ENCODE assay signal across 8 cellular contexts in genomic region chr1:9429369-9429766, GRCh38.
DNase-seq lines count a peak whose midpoint lies in the region; ATAC-seq, FAIRE-seq and TF ChIP-seq lines count a peak whose summit lies in the region.

No MANE protein-coding gene starts in this region.

- H3K4me3 Mint-ChIP-seq in progenitor cell of endocrine pancreas (ENCODE audit: low read depth): peak overlapping the region; percentile 80

- H3K4me2 ChIP-seq in SU-DHL-6 (ENCODE audit: low read depth, low read length, poor library complexity, severe bottlenecking): peak overlapping the region; percentile 69

- H3K9me3 ChIP-seq in SU-DHL-6 (ENCODE audit: insufficient read depth, low read length): no peaks in the 10 kb centered on the region

- TF ChIP-seq CTCF in GM06990 (IDR thresholded peaks at IDR 0.05; ENCODE audit: insufficient read depth, low read length, poor library complexity, severe bottlenecking): no peak
- TF ChIP-seq CTCF in SU-DHL-6 (IDR thresholded peaks at IDR 0.05; ENCODE audit: insufficient read depth, low read length, poor library complexity, severe bottlenecking): no peak
- no peak for TF ChIP-seq CTCF in fibroblast of pulmonary artery (IDR thresholded peaks at IDR 0.05; ENCODE audit: low read length, missing control alignments)
- TF ChIP-seq CTCF in progenitor cell of endocrine pancreas (IDR thresholded peaks at IDR 0.05; ENCODE audit: unreplicated experiment): no peak

- no peaks in the 10 kb centered on the region for H3K9me2 ChIP-seq in SU-DHL-6 (replicated peaks; ENCODE audit: insufficient read depth, low read length)

- ATAC-seq in HG03045 (IDR thresholded peaks at IDR 0.05; ENCODE audit: unreplicated experiment) (no peak), HG02840 (IDR thresholded peaks at IDR 0.05; ENCODE audit: low FRiP score, unreplicated experiment) (no peak)

- peak overlapping the region; percentile 94 for H3K27ac Mint-ChIP-seq in progenitor cell of endocrine pancreas

- H3K9me3 Mint-ChIP-seq in progenitor cell of endocrine pancreas (ENCODE audit: low read depth): no peaks in the 10 kb centered on the region

- no peaks in the 10 kb centered on the region for H4K20me1 ChIP-seq in SU-DHL-6 (ENCODE audit: low read depth, low read length)

- peak overlapping the region; percentile 45 for H2AFZ ChIP-seq in SU-DHL-6 (ENCODE audit: low read depth, low read length, severe bottlenecking)

- H3K27me3 ChIP-seq in GM06990 (replicated peaks; ENCODE audit: control insufficient read depth, insufficient read depth, low read length): no peaks in the 10 kb centered on the region
- no peaks in the 10 kb centered on the region for H3K27me3 ChIP-seq in SU-DHL-6 (ENCODE audit: low read length)

- H3K4me3 ChIP-seq in GM06990 (replicated peaks; ENCODE audit: low read depth, low read length) (peak overlapping the region; percentile 62), SU-DHL-6 (ENCODE audit: insufficient read depth, low read length, poor library complexity, severe bottlenecking) (peak overlapping the region; percentile 42), fibroblast of pulmonary artery (replicated peaks; ENCODE audit: low read depth, low read length) (peak overlapping the region; percentile 69)

- H3F3A ChIP-seq in SU-DHL-6 (ENCODE audit: insufficient read depth): peaks cover 35% of the 10 kb centered on the region

- no peaks in the 10 kb centered on the region for H3K27me3 Mint-ChIP-seq in progenitor cell of endocrine pancreas

- H3K36me3 Mint-ChIP-seq in progenitor cell of endocrine pancreas (ENCODE audit: insufficient read depth): no peaks in the 10 kb centered on the region

- H3K36me3 ChIP-seq in GM06990 (ENCODE audit: control insufficient read depth, insufficient read depth, low read length) (no peaks in the 10 kb centered on the region), SU-DHL-6 (ENCODE audit: low read length) (no peaks in the 10 kb centered on the region)

- H3K4me1 Mint-ChIP-seq in progenitor cell of endocrine pancreas (ENCODE audit: low read depth): peaks cover 11% of the 10 kb centered on the region

- H3K9ac ChIP-seq in SU-DHL-6 (ENCODE audit: low read length): peak overlapping the region; percentile 35; the same call in 1 of the 2 replicates

- FAIRE-seq in RCC 7860 (lab: Jason Lieb, UNC): no peak

- DNase-seq in GM06990 (ENCODE audit: extremely low read depth, insufficient read length) (no peak), fibroblast of pulmonary artery (ENCODE audit: low read depth) (no peak), progenitor cell of endocrine pancreas (ENCODE audit: low spot score, unreplicated experiment) (no peak), NCI-H1930 (lab: John Stamatoyannopoulos, UW) (no peak), RCC 7860 (ENCODE audit: low spot score) (no peak)

- H3K27ac ChIP-seq in SU-DHL-6 (ENCODE audit: low read depth, low read length): peak overlapping the region; percentile 33; the same call in 1 of the 2 replicates

- no peaks in the 10 kb centered on the region for H3K79me2 ChIP-seq in SU-DHL-6 (ENCODE audit: insufficient read depth, low read length)
